15 cellular contexts compared by ENCODE assay signal in the genomic region with DNA sequence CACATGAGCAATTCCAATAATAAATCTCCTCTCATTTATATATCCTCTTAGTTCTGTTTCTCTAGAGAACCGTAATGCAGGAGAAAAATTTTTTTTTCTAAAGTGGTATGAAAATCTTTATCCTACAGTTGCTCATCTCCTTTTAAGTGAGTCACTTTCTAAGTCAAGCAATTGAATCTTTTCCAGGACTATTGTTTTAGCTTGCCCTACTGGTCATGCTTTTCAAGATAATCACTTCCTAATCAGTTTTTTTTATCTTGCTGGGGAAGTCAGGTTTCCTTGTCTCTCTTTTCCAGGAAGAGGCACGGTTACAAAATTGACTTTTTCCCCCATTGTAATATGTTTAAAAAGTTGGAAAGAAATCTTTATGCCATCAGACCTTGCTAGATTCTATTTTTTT. TPM values are rescaled to one million over a fixed set of nuclear protein-coding genes. Genes with fewer than 3 reads are reported as not detected.
DNase-seq lines count a peak whose midpoint lies in the region; TF ChIP-seq lines count a peak whose summit lies in the region.
"Had no signal": no experiment of that assay in that cellular context is flagged by ENCODE, and none has a peak within 500 bp of the region (broad histone marks: within the 10 kb centered on the region; RNA-seq: fewer than 3 reads in every experiment).

No MANE protein-coding gene starts in this region.

- H3K4me3 Mint-ChIP-seq in endothelial cell (ENCODE audit: unreplicated experiment) (no peak overlapping the region), immature natural killer cell (no peak overlapping the region)

- H3K4me1 Mint-ChIP-seq in endothelial cell (ENCODE audit: unreplicated experiment) = peaks cover 51% of the 10 kb centered on the region
- peaks cover 0 to 10% of the 10 kb centered on the region in 2 donors for H3K4me1 Mint-ChIP-seq in immature natural killer cell

- CTCF ChIA-PET in BJ (lab: Yijun Ruan, JAX) = interaction anchor here (0.9 to 2.4 kb wide), 7 partner anchors 9 to 90 kb away, joined by 3 to 7 read pairs (median 6); no protein-coding TSS in a partner anchor

- no peaks in the 10 kb centered on the region for H3K36me3 ChIP-seq in BJ (ENCODE audit: control insufficient read depth, insufficient read depth, low read length)
- H3K36me3 ChIP-seq: heart left ventricle, right lobe of liver had no signal

- no peaks in the 10 kb centered on the region for H3K36me3 Mint-ChIP-seq in endothelial cell (ENCODE audit: low read depth, unreplicated experiment)
- no peaks in the 10 kb centered on the region for H3K36me3 Mint-ChIP-seq in immature natural killer cell

- H3K27me3 Mint-ChIP-seq in endothelial cell (ENCODE audit: unreplicated experiment) (peaks cover 1% of the 10 kb centered on the region), immature natural killer cell (ENCODE audit: low read depth in 3 of 3) (no peaks in the 10 kb centered on the region)

- H3K9me3 Mint-ChIP-seq in endothelial cell (ENCODE audit: unreplicated experiment) = no peaks in the 10 kb centered on the region
- no peaks in the 10 kb centered on the region for H3K9me3 Mint-ChIP-seq in immature natural killer cell

- POLR2A ChIA-PET in BJ (lab: Charles Lee) = no interaction called here

- peak; percentile 41 for DNase-seq in BJ (ENCODE audit: low read depth)
- DNase-seq in OCI-M1 (lab: John Stamatoyannopoulos, UW) = peak; percentile 85
- no peak for DNase-seq in endothelial cell (ENCODE audit: low spot score)
- peak; percentile 42 for DNase-seq in myocyte (ENCODE audit: low read depth)
- DNase-seq in immature natural killer cell = no peak
- no peak for DNase-seq in GM19240 (ENCODE audit: insufficient read length, low spot score)
- DNase-seq in 8988T = no peak
- DNase-seq in T-helper 1 cell = no peak
- DNase-seq: activated CD4-positive, alpha-beta T cell treated with anti-CD3 and anti-CD28 coated beads, Interleukin-2, amount 50 U/mL, for 4 hours; activated gamma-delta T cell treated with Interleukin-2 at 50 U/mL for 16 hours; GF-D8; heart left ventricle; NCI-H187; right lobe of liver; SW 1271 had no signal

- H3K27ac Mint-ChIP-seq in endothelial cell (ENCODE audit: unreplicated experiment) = peak overlapping the region; percentile 96
- H3K27ac Mint-ChIP-seq in immature natural killer cell = peak overlapping the region in 1 of 6 donors; percentile 44

- no peaks in the 10 kb centered on the region for H3K27me3 ChIP-seq in BJ (ENCODE audit: control insufficient read depth, insufficient read depth, low read length)
- H3K27me3 ChIP-seq: heart left ventricle, right lobe of liver had no signal

- no peak for TF ChIP-seq CTCF in BJ (IDR thresholded peaks at IDR 0.05; ENCODE audit: insufficient read depth, low read depth, low read length)
- no peak for TF ChIP-seq CTCF in endothelial cell (IDR thresholded peaks at IDR 0.05; ENCODE audit: unreplicated experiment)

- no peak overlapping the region for H3K4me3 ChIP-seq in BJ (ENCODE audit: low read depth, low read length)
- H3K4me3 ChIP-seq: heart left ventricle, right lobe of liver had no signal

RNA-seq across cellular contexts. Expression of gene INPP5F, which starts 44.0 kb away (rescaled TPM):
- polyA plus RNA-seq in BJ (2011; rRNA removed) = 4.1 and 7.3 TPM in 2 replicates
- polyA minus RNA-seq in BJ (2011; rRNA and poly(A)+ RNA removed) = 3.7 and 3.9 TPM in 2 replicates
- 45.7 TPM for total RNA-seq in endothelial cell (ENCODE audit: unreplicated experiment)
- total RNA-seq in myocyte = 11.4 and 34.9 TPM in 2 replicates
- 10.3 TPM for polyA plus RNA-seq in myocyte (2012)
- 1 to 10 TPM; 6.7 to 8.0 (median 6.8) TPM for polyA plus RNA-seq in immature natural killer cell

Comparison
In these comparisons a context has a peak if more than half of its experiments do, and no peak if none do; other contexts are left out.
1. DNase-seq: peak in BJ (single experiment), OCI-M1 (single experiment) and myocyte (single experiment); none in endothelial cell (single experiment), immature natural killer cell (0 of 3), GM19240 (single experiment), 8988T (single experiment) and T-helper 1 cell (0 of 5).